Comparison of ENCODE assay signal across 8 cellular contexts in the genomic region with DNA sequence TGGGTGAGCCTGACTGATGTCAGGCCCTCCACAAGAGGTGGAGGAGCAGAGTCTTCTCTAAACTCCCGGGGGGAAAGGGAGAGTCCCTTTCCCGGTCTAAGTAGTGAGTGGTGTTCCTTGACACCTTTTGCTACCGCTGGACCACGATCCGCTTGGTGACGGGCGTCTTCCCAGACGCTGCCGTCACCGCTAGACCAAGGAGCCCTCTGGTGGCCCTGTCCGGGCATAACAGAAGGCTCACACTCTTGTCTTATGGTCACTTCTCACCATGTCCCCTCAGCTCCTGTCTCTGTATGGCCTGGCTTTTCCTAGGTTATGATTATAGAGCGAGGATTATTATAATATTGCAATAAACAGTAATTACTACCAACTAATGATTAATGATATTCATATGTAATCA. TPM values are rescaled to one million over a fixed set of nuclear protein-coding genes. Genes with fewer than 3 reads are reported as not detected.
DNase-seq lines count a peak whose midpoint lies in the region; ATAC-seq and TF ChIP-seq lines count a peak whose summit lies in the region.
"Not testable (repeated sequence)": the region's sequence is repeated elsewhere in the genome, so short reads cannot be mapped to it uniquely, and the experiment has no call there.

No MANE protein-coding gene starts in this region.

- not testable (repeated sequence) for H3K27ac Mint-ChIP-seq in activated CD4-positive, alpha-beta T cell treated with anti-CD3 and anti-CD28 coated beads, Interleukin-2, amount 10 ng/mL, durations not matched to agents 24 days and 14 days
- H3K27ac Mint-ChIP-seq in stimulated activated naive CD8-positive, alpha-beta T cell treated with anti-CD3 and anti-CD28 coated beads, Interleukin-15, amount 100 ng/mL, for 72 hours = peak overlapping the region in 1 of 2 donors; percentile 28

- TF ChIP-seq POLR2A in adrenal gland (IDR thresholded peaks at IDR 0.05); lower leg skin (IDR thresholded peaks at IDR 0.05): not testable (repeated sequence)

- peak; percentile 22 for DNase-seq in Caki2 (ENCODE audit: low read depth)
- DNase-seq in NCI-H2227 (lab: John Stamatoyannopoulos, UW; ENCODE audit: unreplicated experiment) = peak; percentile 42
- DNase-seq in activated CD4-positive, alpha-beta T cell treated with anti-CD3 and anti-CD28 coated beads, Interleukin-2, amount 10 ng/mL, durations not matched to agents 24 days and 14 days = peak; percentile 88
- peak; percentile 56 to 90 (median 70) for DNase-seq in adrenal gland
- DNase-seq in fibroblast of lung (ENCODE audit: low read depth in 2 of 2) = peak in 1 of 2 donors; percentile 26
- peak; percentile 21 to 91 for DNase-seq in lower leg skin (ENCODE audit: low spot score in 2 of 2)
- DNase-seq in sciatic nerve (ENCODE audit: low spot score) = peak; percentile 75
- DNase-seq in stimulated activated naive CD8-positive, alpha-beta T cell treated with anti-CD3 and anti-CD28 coated beads, Interleukin-15, amount 100 ng/mL, for 72 hours = peak; percentile 27 to 44

- not testable (repeated sequence) for H3K4me1 ChIP-seq in adrenal gland (replicated peaks in 1 of 2); fibroblast of lung (ENCODE audit: control insufficient read depth, extremely low read depth, insufficient read depth, low read length)

- H3K27ac ChIP-seq in adrenal gland; fibroblast of lung (ENCODE audit: insufficient read depth, low read length): not testable (repeated sequence)

- H3K9me3 ChIP-seq in adrenal gland (replicated peaks in 1 of 3); fibroblast of lung (ENCODE audit: control insufficient read depth, insufficient read depth, low read depth, low read length): not testable (repeated sequence)

- H3K4me3 Mint-ChIP-seq in activated CD4-positive, alpha-beta T cell treated with anti-CD3 and anti-CD28 coated beads, Interleukin-2, amount 10 ng/mL, durations not matched to agents 24 days and 14 days; stimulated activated naive CD8-positive, alpha-beta T cell treated with anti-CD3 and anti-CD28 coated beads, Interleukin-15, amount 100 ng/mL, for 72 hours: not testable (repeated sequence)

- H3K36me3 ChIP-seq in adrenal gland (replicated peaks in 1 of 2) = not testable (repeated sequence)
- peaks cover 12% of the 10 kb centered on the region for H3K36me3 ChIP-seq in fibroblast of lung (ENCODE audit: control insufficient read depth, insufficient read depth, low read length)

- not testable (repeated sequence) for H3K4me2 ChIP-seq in fibroblast of lung (ENCODE audit: extremely low read depth, insufficient read depth, low read length)

- WGBS in adrenal gland, 4 donors = 9 to 20% (median 14%) methylated on average over 7 to 12 of the region's 12 CpGs
- WGBS in lower leg skin, 2 donors = 21 to 41% methylated on average over 10 to 12 of the region's 12 CpGs

- H3K27me3 ChIP-seq in adrenal gland; fibroblast of lung (ENCODE audit: control insufficient read depth, insufficient read depth, low read length): not testable (repeated sequence)

- not testable (repeated sequence) for H3K4me1 Mint-ChIP-seq in activated CD4-positive, alpha-beta T cell treated with anti-CD3 and anti-CD28 coated beads, Interleukin-2, amount 10 ng/mL, durations not matched to agents 24 days and 14 days
- peaks cover 11% of the 10 kb centered on the region for H3K4me1 Mint-ChIP-seq in stimulated activated naive CD8-positive, alpha-beta T cell treated with anti-CD3 and anti-CD28 coated beads, Interleukin-15, amount 100 ng/mL, for 72 hours

- not testable (repeated sequence) for H3K4me3 ChIP-seq in adrenal gland; fibroblast of lung (replicated peaks in 1 of 4; ENCODE audit: control extremely low read depth in 1 of 4, insufficient read depth in 1 of 4, low read depth in 3 of 4, low read length in 4 of 4); lower leg skin (ENCODE audit: low read depth, poor library complexity, severe bottlenecking)

- in situ Hi-C loops in Caki2 (cut with HindIII; ENCODE audit: low pct_unique_long_range_greater_than_20kb, low sequenced_read_pairs) = not testable (repeated sequence)

- not testable (repeated sequence) for ATAC-seq in sciatic nerve; stimulated activated naive CD8-positive, alpha-beta T cell treated with anti-CD3 and anti-CD28 coated beads, Interleukin-15, amount 100 ng/mL, for 72 hours

- intact Hi-C loops in activated CD4-positive, alpha-beta T cell treated with anti-CD3 and anti-CD28 coated beads, Interleukin-2, amount 10 ng/mL, durations not matched to agents 24 days and 14 days (cut with micrococcal nuclease) = loop anchor here (1.0 kb wide), 1 partner anchor 87 kb away; no protein-coding TSS in a partner anchor
- intact Hi-C loops in adrenal gland (cut with DNase I) = loop anchor here in 1 of 2 donors (5.0 kb wide), 1 partner anchor 86 kb away; no protein-coding TSS in a partner anchor
- intact Hi-C loops in lower leg skin (cut with DNase I; ENCODE audit: low total_unique reads) = loop anchor here (5.0 kb wide), 1 partner anchor 86 kb away; no protein-coding TSS in a partner anchor
- intact Hi-C loops in sciatic nerve (cut with DNase I) = not testable (repeated sequence)

- not testable (repeated sequence) for H4K20me1 ChIP-seq in fibroblast of lung (ENCODE audit: control insufficient read depth, extremely low read depth, insufficient read depth, low read length)

- not testable (repeated sequence) for H3K27me3 Mint-ChIP-seq in activated CD4-positive, alpha-beta T cell treated with anti-CD3 and anti-CD28 coated beads, Interleukin-2, amount 10 ng/mL, durations not matched to agents 24 days and 14 days; stimulated activated naive CD8-positive, alpha-beta T cell treated with anti-CD3 and anti-CD28 coated beads, Interleukin-15, amount 100 ng/mL, for 72 hours

- not testable (repeated sequence) for H3K9ac ChIP-seq in fibroblast of lung (ENCODE audit: insufficient read depth, low read length)

- TF ChIP-seq CTCF in adrenal gland (IDR thresholded peaks at IDR 0.05) (peak; percentile 52 to 86 (median 64)), fibroblast of lung (conservative IDR thresholded peaks at IDR 0.05 in 1 of 2, IDR thresholded peaks at IDR 0.05 in 1 of 2; ENCODE audit: low read depth in 1 of 2, low read length in 2 of 2) (peak; percentile 55 to 62)
- TF ChIP-seq CTCF in lower leg skin (IDR thresholded peaks at IDR 0.05) = not testable (repeated sequence)

- H3K36me3 Mint-ChIP-seq in activated CD4-positive, alpha-beta T cell treated with anti-CD3 and anti-CD28 coated beads, Interleukin-2, amount 10 ng/mL, durations not matched to agents 24 days and 14 days (ENCODE audit: low read depth) = peaks cover 45% of the 10 kb centered on the region

- not testable (repeated sequence) for H3K9me3 Mint-ChIP-seq in activated CD4-positive, alpha-beta T cell treated with anti-CD3 and anti-CD28 coated beads, Interleukin-2, amount 10 ng/mL, durations not matched to agents 24 days and 14 days; stimulated activated naive CD8-positive, alpha-beta T cell treated with anti-CD3 and anti-CD28 coated beads, Interleukin-15, amount 100 ng/mL, for 72 hours

- not testable (repeated sequence) for H3K79me2 ChIP-seq in fibroblast of lung (ENCODE audit: control insufficient read depth, insufficient read depth, low read length)

- H2AFZ ChIP-seq in fibroblast of lung (ENCODE audit: low read length) = not testable (repeated sequence)

RNA-seq across cellular contexts. Expression of gene FANCA, which starts 23.4 kb away (rescaled TPM):
- total RNA-seq in Caki2 (2014; rRNA removed; shearing (Covaris generic); ENCODE audit: low replicate concordance) = 33.5 and 36.8 TPM in 2 replicates
- total RNA-seq in activated CD4-positive, alpha-beta T cell treated with anti-CD3 and anti-CD28 coated beads, Interleukin-2, amount 10 ng/mL, durations not matched to agents 24 days and 14 days = 226 and 237 TPM in 2 replicates
- 1 to 10 TPM; 1.6 to 9.7 (median 3.1) TPM for total RNA-seq in adrenal gland
- 1 to 10 TPM; 2.3 to 7.8 (median 4.7) TPM for polyA plus RNA-seq in adrenal gland
- 1.8 and 5.1 TPM in 2 replicates for total RNA-seq in fibroblast of lung
- polyA plus RNA-seq in fibroblast of lung = 6.9 and 26.1 TPM in 2 replicates
- 5.6 and 15.4 TPM in 2 replicates for polyA plus RNA-seq in fibroblast of lung (2012)
- polyA minus RNA-seq in fibroblast of lung (ENCODE audit: low replicate concordance) = 56.7 and 80.0 TPM in 2 replicates
- total RNA-seq in lower leg skin = 1 to 10 TPM; 2.0 to 5.6 (median 3.8) TPM
- total RNA-seq in sciatic nerve = 5.3 TPM

RNA-seq across cellular contexts. Expression of gene SPIRE2, which starts 35.2 kb away (rescaled TPM):
- total RNA-seq in Caki2 (2014; rRNA removed; shearing (Covaris generic); ENCODE audit: low replicate concordance) = 6.0 and 13.1 TPM in 2 replicates
- total RNA-seq in activated CD4-positive, alpha-beta T cell treated with anti-CD3 and anti-CD28 coated beads, Interleukin-2, amount 10 ng/mL, durations not matched to agents 24 days and 14 days = 1.9 and 2.0 TPM in 2 replicates
- 10 to 100 TPM in 1 of 8 donors, 1 to 10 TPM in 7; 2.8 to 14.4 (median 4.4) TPM for total RNA-seq in adrenal gland
- polyA plus RNA-seq in adrenal gland = 10 to 100 TPM in 1 of 3 donors, 1 to 10 TPM in 2; 2.8 to 14.2 (median 7.8) TPM
- total RNA-seq in fibroblast of lung = 2.6 and 3.8 TPM in 2 replicates
- polyA plus RNA-seq in fibroblast of lung = 0.59 and 1.8 TPM in 2 replicates
- polyA plus RNA-seq in fibroblast of lung (2012) = 0.82 and 1.9 TPM in 2 replicates
- 0.59 and 1.8 TPM in 2 replicates for polyA minus RNA-seq in fibroblast of lung (ENCODE audit: low replicate concordance)
- total RNA-seq in lower leg skin = 1 to 10 TPM; 2.0 to 5.9 (median 3.9) TPM
- total RNA-seq in sciatic nerve = 3.2 TPM
